In genomic region chr4:83603130-83603529, GRCh38 we compare ENCODE assay signal across 18 cellular contexts.
"Had no signal": no experiment of that assay in that cellular context is flagged by ENCODE, and none has a peak within 500 bp of the region (broad histone marks: within the 10 kb centered on the region; RNA-seq: fewer than 3 reads in every experiment).

No MANE protein-coding gene starts in this region.

- DNase-seq: activated CD4-positive, alpha-beta memory T cell treated with anti-CD3 and anti-CD28 coated beads, Interleukin-2, amount 10 ng/mL, durations not matched to agents 7 days and 5 days; activated CD4-positive, alpha-beta T cell treated with anti-CD3 and anti-CD28 coated beads for 36 hours; activated naive CD4-positive, alpha-beta T cell treated with anti-CD3 and anti-CD28 coated beads, Interleukin-2, amount 50 U/mL, for 16 hours; activated T-cell treated with anti-CD3 and anti-CD28 coated beads, Interleukin-2, amount 50 U/mL, for 24 hours; adrenal gland; body of pancreas; central memory CD4-positive, alpha-beta T cell; effector CD4-positive, alpha-beta T cell; glutamatergic neuron; hypothalamus; kidney glomerular epithelial cell; nephron progenitor cell; stimulated activated CD4-positive, alpha-beta T cell treated with anti-CD3 and anti-CD28 coated beads, Interleukin-2, amount 100 ng/mL, for 48 hours; tibial artery; WERI-Rb-1 had no signal

- H3K4me1 ChIP-seq: adrenal gland, tibial artery, vagina had no signal

- H3K36me3 ChIP-seq: adrenal gland, tibial artery, vagina, WERI-Rb-1 had no signal

- H3K27ac ChIP-seq: adrenal gland, body of pancreas, coronary artery, esophagus muscularis mucosa, tibial artery, vagina, WERI-Rb-1 had no signal

- H3K9me3 ChIP-seq: adrenal gland, body of pancreas, esophagus muscularis mucosa, tibial artery, vagina had no signal

- H3K4me3 ChIP-seq: adrenal gland, body of pancreas, coronary artery, esophagus muscularis mucosa, tibial artery, vagina had no signal
